ENCODE assay signal across 34 cellular contexts in genomic region chr2:136894007-136894634, GRCh38.
DNase-seq lines count a peak whose midpoint lies in the region; ATAC-seq, FAIRE-seq and TF ChIP-seq lines count a peak whose summit lies in the region.
"Had no signal": no experiment of that assay in that cellular context is flagged by ENCODE, and none has a peak within 500 bp of the region (broad histone marks: within the 10 kb centered on the region; RNA-seq: fewer than 3 reads in every experiment).

No MANE protein-coding gene starts in this region.

- in situ Hi-C loops in HepG2 (cut with HindIII; ENCODE audit: extremely low pct_ligation_motif_present, low pct_unique_long_range_greater_than_20kb): no loop called here

- H2BK120ac ChIP-seq in mesenchymal stem cell (ENCODE audit: low read depth, low read length): no peak overlapping the region

- CTCF ChIA-PET in HepG2 (lab: Yijun Ruan, JAX; ENCODE audit: low intra/inter-chr PET ratio, low total read pairs): no interaction called here

- H3K79me1 ChIP-seq in mesenchymal stem cell (replicated peaks; ENCODE audit: low read length, poor library complexity, severe bottlenecking): no peaks in the 10 kb centered on the region

- peaks cover 0 to 21% (median 0%) of the 10 kb centered on the region in 4 donors for H3K4me1 ChIP-seq in right lobe of liver
- no peaks in the 10 kb centered on the region for H3K4me1 ChIP-seq in HepG2 (ENCODE audit: insufficient read depth, low read length)
- H3K4me1 ChIP-seq in mesenchymal stem cell (ENCODE audit: control insufficient read depth, insufficient read depth, low read depth, low read length): peaks cover 3% of the 10 kb centered on the region
- H3K4me1 ChIP-seq: A549; BE2C; BLaER1; BLaER1 treated with 17β-estradiol and CSF1 and Interleukin-3, amounts not matched to agents 10 nM and 100 nM; Caco-2 had no signal

- no peak overlapping the region for H2AK5ac ChIP-seq in mesenchymal stem cell (ENCODE audit: low read length, severe bottlenecking)

- TF ChIP-seq EP300 in HepG2 (IDR thresholded peaks at IDR 0.05; ENCODE audit: low read depth in 2 of 2, low read length in 2 of 2) (no peak), HepG2 (CRISPR knock-in tag; IDR thresholded peaks at IDR 0.05; ENCODE audit: borderline replicate concordance) (no peak)

- ATAC-seq in right lobe of liver: peak; percentile 48 to 82 (median 68)
- ATAC-seq in HepG2: no peak
- peak; percentile 82 for ATAC-seq in left lobe of liver
- no peak for ATAC-seq in GM19463 (IDR thresholded peaks at IDR 0.05; ENCODE audit: unreplicated experiment)
- ATAC-seq: A549; CD8-positive, alpha-beta T cell had no signal

- no peaks in the 10 kb centered on the region for H3K27me3 ChIP-seq in right lobe of liver
- H3K27me3 ChIP-seq in HepG2 (ENCODE audit: control insufficient read depth in 1 of 2, insufficient read depth in 2 of 2, low read length in 2 of 2): no peaks in the 10 kb centered on the region
- H3K27me3 ChIP-seq in mesenchymal stem cell (ENCODE audit: control insufficient read depth in 1 of 2, insufficient read depth in 1 of 2, low read length in 2 of 2): no peaks in the 10 kb centered on the region
- H3K27me3 ChIP-seq: BE2C; BLaER1; BLaER1 treated with 17β-estradiol and CSF1 and Interleukin-3, amounts not matched to agents 10 nM and 100 nM had no signal

- H3K27ac ChIP-seq in right lobe of liver (peak overlapping the region in 1 of 3 donors; percentile 48), HepG2 (ENCODE audit: extremely low read length, insufficient read depth, low read length) (no peak overlapping the region), mesenchymal stem cell (ENCODE audit: low read length, poor library complexity, severe bottlenecking) (peak overlapping the region; percentile 22)
- H3K27ac ChIP-seq: 22Rv1; A549; BLaER1; BLaER1 treated with 17β-estradiol and CSF1 and Interleukin-3, amounts not matched to agents 10 nM and 100 nM; C4-2B had no signal

- no peak overlapping the region for H2BK12ac ChIP-seq in mesenchymal stem cell (ENCODE audit: low read length in 2 of 2)

- H3K4ac ChIP-seq in mesenchymal stem cell (ENCODE audit: low read depth in 1 of 2, low read length in 2 of 2): no peak overlapping the region

- no peak overlapping the region for H2BK15ac ChIP-seq in mesenchymal stem cell (ENCODE audit: low read depth, poor library complexity, severe bottlenecking)

- H3K36me3 ChIP-seq in right lobe of liver (no peaks in the 10 kb centered on the region), HepG2 (replicated peaks in 1 of 2; ENCODE audit: control insufficient read depth in 1 of 2, insufficient read depth in 2 of 2, low read length in 2 of 2) (no peaks in the 10 kb centered on the region), mesenchymal stem cell (ENCODE audit: control insufficient read depth in 1 of 2, insufficient read depth in 2 of 2, low read depth in 1 of 2, low read length in 2 of 2) (no peaks in the 10 kb centered on the region)
- H3K36me3 ChIP-seq: BE2C; BLaER1; BLaER1 treated with 17β-estradiol and CSF1 and Interleukin-3, amounts not matched to agents 10 nM and 100 nM had no signal

- POLR2A ChIA-PET in HepG2 (lab: Yijun Ruan, JAX): no interaction called here

- no peak overlapping the region for H3K4me3 ChIP-seq in right lobe of liver
- no peak overlapping the region for H3K4me3 ChIP-seq in HepG2 (replicated peaks in 1 of 3; ENCODE audit: insufficient read depth in 1 of 3, low read depth in 2 of 3, low read length in 3 of 3)
- H3K4me3 ChIP-seq in mesenchymal stem cell (ENCODE audit: insufficient read depth in 1 of 2, low read depth in 1 of 2, low read length in 2 of 2): no peak overlapping the region
- H3K4me3 ChIP-seq: A549; BLaER1; BLaER1 treated with 17β-estradiol and CSF1 and Interleukin-3, amounts not matched to agents 10 nM and 100 nM had no signal

- H4K8ac ChIP-seq in mesenchymal stem cell (ENCODE audit: low read length): no peak overlapping the region

- no TSS peak for BruUV-seq in HepG2 (replicated peaks; lab: Mats Ljungman, UMichigan)

- FAIRE-seq in HepG2 (lab: Jason Lieb, UNC) (no peak), H54 (lab: Jason Lieb, UNC) (no peak)
- FAIRE-seq: A204.1, A549, D721Med had no signal

- no peak for TF ChIP-seq CTCF in right lobe of liver (IDR thresholded peaks at IDR 0.05)
- TF ChIP-seq CTCF in HepG2 (CRISPR knock-in tag; IDR thresholded peaks at IDR 0.05): no peak

- 58% methylated on average over 2 of the region's 2 CpGs for WGBS in right lobe of liver (ENCODE audit: insufficient coverage, low coverage, low lambda C conversion rate, missing lambda C conversion rate)
- 13% methylated on average over 2 of the region's 2 CpGs for WGBS in HepG2 (ENCODE audit: low lambda C conversion rate)
- WGBS in mesenchymal stem cell: no CpG with 5 or more reads among the region's 2 CpGs

- no peak overlapping the region for H3K4me2 ChIP-seq in HepG2 (ENCODE audit: low read depth, low read length)
- no peak overlapping the region for H3K4me2 ChIP-seq in mesenchymal stem cell (ENCODE audit: low read length, poor library complexity, severe bottlenecking)
- H3K4me2 ChIP-seq: A549; BLaER1; BLaER1 treated with 17β-estradiol and CSF1 and Interleukin-3, amounts not matched to agents 10 nM and 100 nM had no signal

- H3K23ac ChIP-seq in mesenchymal stem cell (ENCODE audit: low read length in 2 of 2): no peak overlapping the region

- no peaks in the 10 kb centered on the region for H3K79me2 ChIP-seq in HepG2 (ENCODE audit: insufficient read depth, low read length)

- H4K20me1 ChIP-seq in HepG2 (ENCODE audit: insufficient read depth, low read length): no peaks in the 10 kb centered on the region
- H4K20me1 ChIP-seq: BLaER1; BLaER1 treated with 17β-estradiol and CSF1 and Interleukin-3, amounts not matched to agents 10 nM and 100 nM had no signal

- DNase-seq in right lobe of liver (no peak), HepG2 (ENCODE audit: low spot score) (no peak), left lobe of liver (ENCODE audit: low spot score) (no peak), mesenchymal stem cell (no peak), renal cortical epithelial cell (ENCODE audit: low read depth) (peak; percentile 77), H54 (ENCODE audit: insufficient read length, low spot score) (no peak), cerebellar nuclear complex (lab: John Stamatoyannopoulos, UW) (no peak)
- DNase-seq: 8988T; ACHN; AML-193; BE2C; C1 segment of cervical spinal cord; Caco-2; Calu3; CD4-positive, alpha-beta memory T cell; CD4-positive, alpha-beta T cell; CD4-positive, CD25-positive, alpha-beta regulatory T cell; CD8-positive, alpha-beta memory T cell; CD8-positive, alpha-beta T cell; COR-L47; DMS153; DMS53; DMS79; DMS79 treated with DMSO at 0.1 percent for 48 hours; DND-41; EL had no signal

- H2AFZ ChIP-seq in HepG2 (ENCODE audit: low read length): no peak overlapping the region
- H2AFZ ChIP-seq in mesenchymal stem cell (ENCODE audit: low read depth, low read length): no peak overlapping the region

- no peak for TF ChIP-seq RAD21 in HepG2 (CRISPR knock-in tag; IDR thresholded peaks at IDR 0.05)

- no peak overlapping the region for H2BK5ac ChIP-seq in mesenchymal stem cell (ENCODE audit: low read depth, low read length, poor library complexity, severe bottlenecking)

- H3K9me3 ChIP-seq in right lobe of liver (no peaks in the 10 kb centered on the region), HepG2 (ENCODE audit: low read length) (no peaks in the 10 kb centered on the region), mesenchymal stem cell (ENCODE audit: control insufficient read depth, low read length) (no peaks in the 10 kb centered on the region)
- H3K9me3 ChIP-seq: A549, BE2C, Caco-2 had no signal

- H3K14ac ChIP-seq in mesenchymal stem cell (ENCODE audit: low read length in 2 of 2): no peak overlapping the region

- no peak overlapping the region for H3K18ac ChIP-seq in mesenchymal stem cell (ENCODE audit: low read depth in 1 of 2, low read length in 2 of 2)

- H3K9ac ChIP-seq in HepG2 (ENCODE audit: insufficient read depth, low read depth, low read length) (no peak overlapping the region), mesenchymal stem cell (ENCODE audit: low read length) (no peak overlapping the region)
- H3K9ac ChIP-seq: BLaER1; BLaER1 treated with 17β-estradiol and CSF1 and Interleukin-3, amounts not matched to agents 10 nM and 100 nM had no signal

- no peak for TF ChIP-seq POLR2A in right lobe of liver (IDR thresholded peaks at IDR 0.05)
- TF ChIP-seq POLR2A in HepG2 (IDR thresholded peaks at IDR 0.05; ENCODE audit: insufficient read depth in 1 of 2, low read depth in 2 of 2, low read length in 2 of 2): no peak
- no peak for TF ChIP-seq POLR2A in H54 (IDR thresholded peaks at IDR 0.05; ENCODE audit: low read depth, low read length)

- intact Hi-C loops in right lobe of liver (cut with DNase I): no loop called here
- intact Hi-C loops in HepG2 (cut with micrococcal nuclease; ENCODE audit: unreplicated experiment): no loop called here

- no peak overlapping the region for H4K91ac ChIP-seq in mesenchymal stem cell (ENCODE audit: low read length)

TF ChIP-seq in HepG2, 621 proteins besides CTCF, POLR2A, EP300 and RAD21 (continues in another document):
- TF ChIP-seq XBP1 (CRISPR knock-in tag; IDR thresholded peaks at IDR 0.05) (no peak), LBX2 (CRISPR knock-in tag; IDR thresholded peaks at IDR 0.05; ENCODE audit: borderline replicate concordance) (no peak), ZNF574 (CRISPR knock-in tag; IDR thresholded peaks at IDR 0.05) (no peak), ZNF674 (CRISPR knock-in tag; IDR thresholded peaks at IDR 0.05; ENCODE audit: low read depth) (no peak), ISL2 (CRISPR knock-in tag; IDR thresholded peaks at IDR 0.05) (no peak)

Comparison
In these comparisons a context has a peak if more than half of its experiments do, and no peak if none do; other contexts are left out.
1. ATAC-seq: peak in right lobe of liver (4 of 4) and left lobe of liver (single experiment); none in HepG2 (single experiment) and GM19463 (single experiment).